Comparison of ENCODE assay signal across 34 cellular contexts in the genomic region with DNA sequence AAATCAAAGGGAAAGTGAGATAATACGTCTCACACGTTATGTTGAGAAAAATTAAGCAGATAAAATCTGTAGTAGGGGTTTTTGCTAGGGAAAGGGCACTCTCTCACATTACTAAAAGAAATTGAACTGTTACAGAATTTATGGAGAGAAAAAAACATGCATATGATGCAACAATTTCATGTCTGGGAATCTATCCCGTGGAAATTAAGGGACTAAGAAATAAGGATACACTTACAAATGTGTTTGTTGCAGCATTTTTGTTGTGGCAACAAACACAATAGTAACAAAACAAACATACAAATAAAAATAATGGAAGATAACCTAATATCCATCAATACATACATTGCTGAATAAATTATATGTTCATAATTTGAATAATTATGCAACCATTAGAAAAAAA.
"Had no signal": no experiment of that assay in that cellular context is flagged by ENCODE, and none has a peak within 500 bp of the region (broad histone marks: within the 10 kb centered on the region; RNA-seq: fewer than 3 reads in every experiment).

No MANE protein-coding gene starts in this region.

- H3K4me3 ChIP-seq: MG63 had no signal

- H3K9me3 ChIP-seq: MG63 had no signal

- H3K27me3 ChIP-seq: MG63 had no signal

- DNase-seq: Kasumi-1, MG63, MM.1S, NCI-H1048, NCI-H1092, NCI-H1092 treated with DMSO at 0.1 percent for 48 hours, NCI-H1105, NCI-H1105 treated with DMSO at 0.1 percent for 48 hours, NCI-H1417, NCI-H1417 treated with DMSO at 0.1 percent for 48 hours, NCI-H1436, NCI-H1436 treated with DMSO at 0.1 percent for 48 hours, NCI-H146, NCI-H1694, NCI-H1694 treated with DMSO at 0.1 percent for 48 hours, NCI-H187, NCI-H187 treated with DMSO at 0.1 percent for 48 hours, NCI-H1930, NCI-H2029, NCI-H2029 treated with DMSO at 0.1 percent for 48 hours, NCI-H2081, NCI-H2081 treated with DMSO at 0.1 percent for 48 hours, NCI-H2107, NCI-H2171, NCI-H2171 treated with DMSO at 0.1 percent for 48 hours, NCI-H2227 treated with DMSO at 0.1 percent for 48 hours, NCI-H226, NCI-H345, NCI-H446, NCI-H510A, NCI-H510A treated with DMSO at 0.1 percent for 48 hours, NCI-H524, NCI-H524 treated with DMSO at 0.1 percent for 48 hours, NCI-H526 had no signal

- H3K36me3 ChIP-seq: MG63 had no signal
